Comparison of ENCODE assay signal across 1 cellular context in genomic region chr16:30458561-30459394, GRCh38.
A peak's percentile ranks its signal among the peaks of the same experiment; 100 is the strongest.
TF ChIP-seq lines count a peak whose summit lies in the region.

No MANE protein-coding gene starts in this region.

TF ChIP-seq in HepG2, 621 proteins besides CTCF, POLR2A, EP300 and RAD21 (continued from another document and continues in another):
- peak; percentile 26; the same call in 1 of the 2 replicates for TF ChIP-seq ZNF281 (CRISPR knock-in tag; IDR thresholded peaks at IDR 0.05; ENCODE audit: borderline replicate concordance)
- no peak for TF ChIP-seq HCFC1 (IDR thresholded peaks at IDR 0.05; ENCODE audit: low read depth, low read length)
- TF ChIP-seq YEATS4 (CRISPR knock-in tag; IDR thresholded peaks at IDR 0.05; ENCODE audit: borderline replicate concordance) = no peak; the same call in 1 of the 2 replicates
- peak; percentile 54; the same call in 1 of the 2 replicates for TF ChIP-seq ZNF747 (CRISPR knock-in tag; IDR thresholded peaks at IDR 0.05; ENCODE audit: borderline replicate concordance)
- peak; percentile 6; the same call in 1 of the 2 replicates for TF ChIP-seq NR2F2 (IDR thresholded peaks at IDR 0.05; ENCODE audit: borderline replicate concordance, low read depth)
- TF ChIP-seq EHMT2 (IDR thresholded peaks at IDR 0.05; ENCODE audit: borderline replicate concordance, low read depth, low read length) = no peak
- TF ChIP-seq MXD1 (CRISPR knock-in tag; IDR thresholded peaks at IDR 0.05) = peak; percentile 55; the same call in 1 of the 2 replicates
- TF ChIP-seq HIC2 (CRISPR knock-in tag; IDR thresholded peaks at IDR 0.05; ENCODE audit: low read depth) = peak; percentile 82; the same call in 1 of the 2 replicates
- TF ChIP-seq IRF2 (CRISPR knock-in tag; IDR thresholded peaks at IDR 0.05) = 0 out of 2 replicates have a peak, but pooled peaks have one; percentile 45
- peak; percentile 49 for TF ChIP-seq ZNF792 (CRISPR knock-in tag; IDR thresholded peaks at IDR 0.05)
- no peak for TF ChIP-seq REXO4 (CRISPR knock-in tag; IDR thresholded peaks at IDR 0.05; ENCODE audit: borderline replicate concordance)
- no peak for TF ChIP-seq NAIF1 (CRISPR knock-in tag; IDR thresholded peaks at IDR 0.05; ENCODE audit: borderline replicate concordance)
- TF ChIP-seq RELA (CRISPR knock-in tag; IDR thresholded peaks at IDR 0.05) = peak; percentile 28; the same call in 1 of the 2 replicates
- TF ChIP-seq ZNF703 (CRISPR knock-in tag; IDR thresholded peaks at IDR 0.05; ENCODE audit: borderline replicate concordance) = no peak
- TF ChIP-seq CENPT (CRISPR knock-in tag; IDR thresholded peaks at IDR 0.05; ENCODE audit: low read depth) = no peak
- TF ChIP-seq NCOR1 (IDR thresholded peaks at IDR 0.05; ENCODE audit: borderline replicate concordance, low read length) = peak; percentile 60
- peak; percentile 55 for TF ChIP-seq HDAC1 (CRISPR knock-in tag; IDR thresholded peaks at IDR 0.05)
- no peak for TF ChIP-seq ZNF20 (CRISPR knock-in tag; IDR thresholded peaks at IDR 0.05)
- TF ChIP-seq MLLT10 (CRISPR knock-in tag; IDR thresholded peaks at IDR 0.05) = no peak
- TF ChIP-seq SP4 (CRISPR knock-in tag; IDR thresholded peaks at IDR 0.05) = peak; percentile 40; the same call in 1 of the 2 replicates
- TF ChIP-seq ZNF18 (CRISPR knock-in tag; IDR thresholded peaks at IDR 0.05; ENCODE audit: insufficient replicate concordance) = peak; percentile 75
- TF ChIP-seq ZSCAN9 (CRISPR knock-in tag; IDR thresholded peaks at IDR 0.05; ENCODE audit: borderline replicate concordance) = peak; percentile 56; the same call in 1 of the 2 replicates
- no peak for TF ChIP-seq ZNF282 (IDR thresholded peaks at IDR 0.05; ENCODE audit: partially characterized antibody)
- no peak; the same call in 1 of the 2 replicates for TF ChIP-seq ZNF138 (CRISPR knock-in tag; IDR thresholded peaks at IDR 0.05; ENCODE audit: low read depth)
- TF ChIP-seq RFXAP (CRISPR knock-in tag; IDR thresholded peaks at IDR 0.05; ENCODE audit: borderline replicate concordance) = peak; percentile 55; the same call in 1 of the 2 replicates
- TF ChIP-seq ASH2L (IDR thresholded peaks at IDR 0.05; ENCODE audit: insufficient read length, low read depth, low read length) = peak; percentile 19
- no peak for TF ChIP-seq ZFP36L2 (CRISPR knock-in tag; IDR thresholded peaks at IDR 0.05)
- TF ChIP-seq XBP1 (CRISPR knock-in tag; IDR thresholded peaks at IDR 0.05) = no peak
- TF ChIP-seq SOX13 (IDR thresholded peaks at IDR 0.05) = no peak
- peak in 1 of 2 experiments; percentile 45; a peak in 2 of 4 replicates for TF ChIP-seq SOX13 (CRISPR knock-in tag; conservative IDR thresholded peaks at IDR 0.05 in 1 of 2, IDR thresholded peaks at IDR 0.05 in 1 of 2)
- peak; percentile 90 for TF ChIP-seq HNF1B (CRISPR knock-in tag; IDR thresholded peaks at IDR 0.05)
- no peak for TF ChIP-seq DR1 (CRISPR knock-in tag; IDR thresholded peaks at IDR 0.05)
- peak; percentile 72; the same call in 1 of the 2 replicates for TF ChIP-seq ZNF431 (CRISPR knock-in tag; IDR thresholded peaks at IDR 0.05; ENCODE audit: borderline replicate concordance, low read depth)
- TF ChIP-seq HOXA3 (CRISPR knock-in tag; IDR thresholded peaks at IDR 0.05) = peak; percentile 71
- TF ChIP-seq TFDP1 (CRISPR knock-in tag; IDR thresholded peaks at IDR 0.05; ENCODE audit: borderline replicate concordance) = 0 out of 2 replicates have a peak, but pooled peaks have one; percentile 31
- peak; percentile 64; the same call in 1 of the 2 replicates for TF ChIP-seq ZNF567 (CRISPR knock-in tag; IDR thresholded peaks at IDR 0.05; ENCODE audit: borderline replicate concordance)
- no peak for TF ChIP-seq HNRNPUL1 (IDR thresholded peaks at IDR 0.05; ENCODE audit: low read depth, low read length)
- peak; percentile 44; the same call in 1 of the 2 replicates for TF ChIP-seq MYC (CRISPR knock-in tag; IDR thresholded peaks at IDR 0.05; ENCODE audit: borderline replicate concordance)
- peak; percentile 52; the same call in 1 of the 3 replicates for TF ChIP-seq MXI1 (IDR thresholded peaks at IDR 0.05; ENCODE audit: borderline replicate concordance, low read depth, low read length)
- TF ChIP-seq MYNN (CRISPR knock-in tag; IDR thresholded peaks at IDR 0.05; ENCODE audit: low read depth) = no peak
- TF ChIP-seq ZBTB49 (CRISPR knock-in tag; IDR thresholded peaks at IDR 0.05; ENCODE audit: borderline replicate concordance) = 0 out of 2 replicates have a peak, but pooled peaks have one; percentile 13
- TF ChIP-seq TIGD3 (CRISPR knock-in tag; IDR thresholded peaks at IDR 0.05; ENCODE audit: borderline replicate concordance) = 0 out of 2 replicates have a peak, but pooled peaks have one; percentile 86
- TF ChIP-seq ZNF350 (CRISPR knock-in tag; IDR thresholded peaks at IDR 0.05; ENCODE audit: borderline replicate concordance, low read depth) = peak; percentile 76
- TF ChIP-seq TRIM24 (CRISPR knock-in tag; IDR thresholded peaks at IDR 0.05) = no peak
- no peak for TF ChIP-seq ZNF496 (CRISPR knock-in tag; IDR thresholded peaks at IDR 0.05; ENCODE audit: insufficient replicate concordance)
- peak; percentile 87 for TF ChIP-seq NRL (CRISPR knock-in tag; IDR thresholded peaks at IDR 0.05; ENCODE audit: borderline replicate concordance)
- TF ChIP-seq REPIN1 (CRISPR knock-in tag; IDR thresholded peaks at IDR 0.05; ENCODE audit: borderline replicate concordance, low read depth) = peak; percentile 71; the same call in 1 of the 2 replicates
- peak; percentile 68; the same call in 1 of the 2 replicates for TF ChIP-seq ZNF362 (CRISPR knock-in tag; IDR thresholded peaks at IDR 0.05; ENCODE audit: borderline replicate concordance)
- TF ChIP-seq ZNF343 (CRISPR knock-in tag; IDR thresholded peaks at IDR 0.05) = peak; percentile 92
- no peak; the same call in 1 of the 2 replicates for TF ChIP-seq ADNP (CRISPR knock-in tag; IDR thresholded peaks at IDR 0.05)
- peak; percentile 59 for TF ChIP-seq NR2F6 (IDR thresholded peaks at IDR 0.05)
- TF ChIP-seq NR2F6 (CRISPR knock-in tag; IDR thresholded peaks at IDR 0.05) = peak; percentile 54
- 0 out of 2 replicates have a peak, but pooled peaks have one; percentile 26 for TF ChIP-seq NR2C2 (CRISPR knock-in tag; IDR thresholded peaks at IDR 0.05; ENCODE audit: borderline replicate concordance)
- TF ChIP-seq ZNF678 (CRISPR knock-in tag; IDR thresholded peaks at IDR 0.05) = no peak
- TF ChIP-seq ZBTB38 (CRISPR knock-in tag; IDR thresholded peaks at IDR 0.05) = peak; percentile 97
- no peak for TF ChIP-seq NFRKB (IDR thresholded peaks at IDR 0.05)
- TF ChIP-seq TAF15 (IDR thresholded peaks at IDR 0.05; ENCODE audit: low read depth, low read length, poor library complexity, severe bottlenecking) = no peak
